Comparison of ENCODE assay signal across 11 cellular contexts in the genomic region with DNA sequence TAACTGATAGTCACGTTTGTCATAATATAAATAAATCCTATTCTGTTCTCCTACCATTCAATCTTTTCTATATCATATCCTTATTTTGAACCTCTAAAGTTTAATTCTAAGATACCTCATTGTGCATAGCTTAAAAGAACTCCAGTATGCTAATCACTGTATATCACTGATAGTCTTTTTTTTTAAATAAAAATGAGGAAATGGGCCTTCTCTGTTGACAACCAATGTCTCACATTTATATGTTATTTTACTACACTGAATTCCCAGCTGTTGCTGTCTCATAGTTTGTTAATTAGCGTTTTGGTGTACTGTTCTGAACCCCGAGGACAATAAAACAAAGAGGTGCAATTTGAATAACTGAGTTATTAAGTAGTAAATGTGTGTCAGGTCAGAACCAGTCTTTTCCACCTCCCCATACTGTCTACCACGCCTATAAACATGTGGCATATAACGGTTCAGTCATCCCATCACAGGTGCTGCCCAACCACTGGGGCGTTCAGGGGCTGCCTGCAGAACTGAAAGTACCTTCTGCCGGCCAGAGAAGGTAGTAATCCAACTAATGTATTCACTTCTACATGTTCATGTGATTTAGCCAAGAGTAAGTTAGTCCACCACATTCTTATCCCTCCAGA. TPM values are rescaled to one million over a fixed set of nuclear protein-coding genes. Genes with fewer than 3 reads are reported as not detected.
DNase-seq lines count a peak whose midpoint lies in the region; ATAC-seq and TF ChIP-seq lines count a peak whose summit lies in the region.
"Had no signal": no experiment of that assay in that cellular context is flagged by ENCODE, and none has a peak within 500 bp of the region (broad histone marks: within the 10 kb centered on the region; RNA-seq: fewer than 3 reads in every experiment).

No MANE protein-coding gene starts in this region.

- H3K27me3 ChIP-seq in gastroesophageal sphincter, result no peaks in the 10 kb centered on the region
- H3K27me3 ChIP-seq: heart left ventricle, neutrophil had no signal

- H3K4me1 ChIP-seq in gastroesophageal sphincter, result peaks cover 0 to 12% (median 6%) of the 10 kb centered on the region in 3 donors

- peaks cover 15% of the 10 kb centered on the region for H3K4me1 Mint-ChIP-seq in T-helper 17 cell

- no peak overlapping the region for H3K27ac Mint-ChIP-seq in T-helper 17 cell
- H3K27ac Mint-ChIP-seq: brain had no signal

- no peak for TF ChIP-seq POLR2A in gastroesophageal sphincter (IDR thresholded peaks at IDR 0.05)

- peaks cover 0 to 47% of the 10 kb centered on the region in 2 donors for H3K36me3 ChIP-seq in gastroesophageal sphincter

- WGBS in gastroesophageal sphincter (ENCODE audit: low coverage in 1 of 2), 2 donors, result 84 to 87% methylated on average over 7 of the region's 7 CpGs

- TF ChIP-seq EP300 in gastroesophageal sphincter (IDR thresholded peaks at IDR 0.05), result no peak

- TF ChIP-seq CTCF in GM12864 (IDR thresholded peaks at IDR 0.05; ENCODE audit: low read depth, low read length, missing control alignments) (no peak), gastroesophageal sphincter (IDR thresholded peaks at IDR 0.05) (no peak)

- H3K27ac ChIP-seq in gastroesophageal sphincter, result no peak overlapping the region
- H3K27ac ChIP-seq: heart left ventricle, neutrophil had no signal

- H3K27me3 Mint-ChIP-seq in T-helper 17 cell, result no peaks in the 10 kb centered on the region
- H3K27me3 Mint-ChIP-seq: brain had no signal

- no peak overlapping the region for H3K4me3 Mint-ChIP-seq in T-helper 17 cell
- H3K4me3 Mint-ChIP-seq: brain had no signal

- peak; percentile 93 for ATAC-seq in GM19438 (IDR thresholded peaks at IDR 0.05; ENCODE audit: low read depth, unreplicated experiment)
- ATAC-seq in HG03045 (IDR thresholded peaks at IDR 0.05; ENCODE audit: unreplicated experiment), result peak; percentile 97
- peak; percentile 85 for ATAC-seq in T-helper 17 cell
- ATAC-seq in gastroesophageal sphincter, result no peak

- H3K36me3 Mint-ChIP-seq in T-helper 17 cell (ENCODE audit: low read depth), result peaks cover 10% of the 10 kb centered on the region

- H3K9me3 ChIP-seq in T-helper 17 cell (ENCODE audit: control insufficient read depth, low read length, poor library complexity, severe bottlenecking), result no peaks in the 10 kb centered on the region
- no peaks in the 10 kb centered on the region for H3K9me3 ChIP-seq in gastroesophageal sphincter
- H3K9me3 ChIP-seq: heart left ventricle, neutrophil had no signal

- H3K4me3 ChIP-seq in GM12864 (ENCODE audit: low read depth, low read length), result no peak overlapping the region
- no peak overlapping the region for H3K4me3 ChIP-seq in gastroesophageal sphincter
- H3K4me3 ChIP-seq: heart left ventricle had no signal

- DNase-seq in GM12864 (ENCODE audit: low read depth) (peak; percentile 54), T-helper 17 cell (no peak), epidermal melanocyte (ENCODE audit: insufficient read length, low spot score) (no peak), NCI-H2081 treated with DMSO at 0.1 percent for 48 hours (lab: John Stamatoyannopoulos, UW) (no peak)
- no peak for DNase-seq in effector CD8-positive, alpha-beta T cell (lab: John Stamatoyannopoulos, UW)
- DNase-seq: heart left ventricle had no signal

RNA-seq across cellular contexts. Expression of a gene that starts 14.9 kb away (rescaled TPM):
- total RNA-seq in T-helper 17 cell (10 to 100 TPM; 81.3 to 91.1 TPM), gastroesophageal sphincter (10 to 100 TPM; 27.4 to 59.4 (median 40.4) TPM)
